ENCODE assay signal across 30 cellular contexts in the genomic region with DNA sequence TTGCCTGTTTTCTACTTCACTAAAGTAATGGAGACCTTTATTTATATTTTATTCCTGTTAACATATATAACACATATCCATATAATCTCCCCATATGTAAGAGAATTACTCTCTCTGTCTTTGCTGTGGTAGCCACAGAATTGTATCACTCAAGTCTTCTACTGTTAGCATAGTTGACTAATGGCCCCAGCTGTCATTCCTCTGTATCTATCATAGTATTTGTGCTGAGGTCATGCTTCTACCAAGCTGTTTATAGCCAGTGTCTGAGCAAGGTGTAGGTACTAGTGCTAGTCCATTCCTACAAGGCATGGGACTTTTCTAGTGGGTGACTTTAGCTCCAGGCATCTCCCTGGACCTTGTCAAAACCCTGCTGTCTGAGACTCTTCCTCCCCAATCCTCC.
"Had no signal": no experiment of that assay in that cellular context is flagged by ENCODE, and none has a peak within 500 bp of the region (broad histone marks: within the 10 kb centered on the region; RNA-seq: fewer than 3 reads in every experiment).

No MANE protein-coding gene starts in this region.

- H3K36me3 ChIP-seq: brain microvascular endothelial cell, MG63, SJCRH30, WERI-Rb-1 had no signal

- H3K4me3 ChIP-seq: MG63, SJCRH30, SK-N-MC had no signal

- DNase-seq: activated CD4-positive, alpha-beta T cell treated with anti-CD3 and anti-CD28 coated beads, Interleukin-2, amount 10 ng/mL, durations not matched to agents 24 days and 14 days; activated CD4-positive, alpha-beta T cell treated with anti-CD3 and anti-CD28 coated beads, Interleukin-2, amount 50 U/mL, for 4 hours; activated CD8-positive, alpha-beta T cell treated with anti-CD3 and anti-CD28 coated beads for 36 hours; activated effector memory CD4-positive, alpha-beta T cell treated with anti-CD3 and anti-CD28 coated beads, Interleukin-2, amount 50 U/mL, for 16 hours; activated naive CD4-positive, alpha-beta T cell; activated naive CD4-positive, alpha-beta T cell treated with anti-CD3 and anti-CD28 coated beads, Interleukin-2, amount 50 U/mL, for 16 hours; activated naive CD8-positive, alpha-beta T cell treated with anti-CD3 and anti-CD28 coated beads for 36 hours; activated T-cell treated with anti-CD3 and anti-CD28 coated beads, Interleukin-2, amount 50 U/mL, for 1 hour; activated T-cell treated with anti-CD3 and anti-CD28 coated beads, Interleukin-2, amount 50 U/mL, for 72 hours; amniotic stem cell; aorta; brain microvascular endothelial cell; central memory CD4-positive, alpha-beta T cell; Karpas-422; KBM-7; MG63; NCI-H1048; NCI-H1105 treated with DMSO at 0.1 percent for 48 hours; NCI-H1436; NCI-H1694; NCI-H1930; NCI-H2081 treated with DMSO at 0.1 percent for 48 hours; NCI-H345; NCI-H524 treated with DMSO at 0.1 percent for 48 hours; NCI-H748 treated with DMSO at 0.1 percent for 48 hours; OCI-M1; SJCRH30; T1000; WERI-Rb-1 had no signal

- H3K27me3 ChIP-seq: brain microvascular endothelial cell, MG63, SJCRH30 had no signal

- H3K27ac ChIP-seq: brain microvascular endothelial cell, SJCRH30, SK-N-MC, WERI-Rb-1 had no signal

- H3K9me3 ChIP-seq: MG63, SJCRH30 had no signal

- H3K4me1 ChIP-seq: SJCRH30 had no signal
